9 cellular contexts compared by ENCODE assay signal in genomic region chr11:128210148-128210940, GRCh38.
A peak's percentile ranks its signal among the peaks of the same experiment; 100 is the strongest.
DNase-seq lines count a peak whose midpoint lies in the region; ATAC-seq and TF ChIP-seq lines count a peak whose summit lies in the region.
"Had no signal": no experiment of that assay in that cellular context is flagged by ENCODE, and none has a peak within 500 bp of the region (broad histone marks: within the 10 kb centered on the region; RNA-seq: fewer than 3 reads in every experiment).

No MANE protein-coding gene starts in this region.

- peak; percentile 70 for ATAC-seq in activated CD8-positive, alpha-beta T cell treated with anti-CD3 and anti-CD28 coated beads for 36 hours
- ATAC-seq in activated CD8-positive, alpha-beta T cell treated with anti-CD3 and anti-CD28 coated beads, Interleukin-2, amount 10 ng/mL, durations not matched to agents 7 days and 5 days, result no peak
- ATAC-seq in upper lobe of right lung (peak; percentile 78), GM18867 (IDR thresholded peaks at IDR 0.05; ENCODE audit: unreplicated experiment) (no peak)

- H3K27ac Mint-ChIP-seq in activated CD8-positive, alpha-beta T cell treated with anti-CD3 and anti-CD28 coated beads for 36 hours, result no peak overlapping the region
- no peak overlapping the region for H3K27ac Mint-ChIP-seq in activated CD8-positive, alpha-beta T cell treated with anti-CD3 and anti-CD28 coated beads, Interleukin-2, amount 10 ng/mL, durations not matched to agents 7 days and 5 days
- H3K27ac Mint-ChIP-seq in glutamatergic neuron (ENCODE audit: unreplicated experiment), result no peak overlapping the region
- H3K27ac Mint-ChIP-seq: immature natural killer cell had no signal

- H3K9me3 ChIP-seq in adrenal gland (replicated peaks in 1 of 3) (no peaks in the 10 kb centered on the region), upper lobe of right lung (no peaks in the 10 kb centered on the region)

- POLR2A ChIA-PET in activated CD8-positive, alpha-beta T cell treated with anti-CD3 and anti-CD28 coated beads for 36 hours (lab: Charles Lee), result no interaction called here
- POLR2A ChIA-PET in activated CD8-positive, alpha-beta T cell treated with anti-CD3 and anti-CD28 coated beads, Interleukin-2, amount 10 ng/mL, durations not matched to agents 7 days and 5 days (lab: Charles Lee), result no interaction called here

- peak; percentile 13 for DNase-seq in activated CD8-positive, alpha-beta T cell treated with anti-CD3 and anti-CD28 coated beads for 36 hours
- no peak for DNase-seq in activated CD8-positive, alpha-beta T cell treated with anti-CD3 and anti-CD28 coated beads, Interleukin-2, amount 10 ng/mL, durations not matched to agents 7 days and 5 days
- peak in 5 of 7 donors; percentile 7 to 72 (median 58) for DNase-seq in adrenal gland
- DNase-seq in iris pigment epithelial cell (ENCODE audit: low read depth), result peak; percentile 98
- no peak for DNase-seq in upper lobe of right lung
- DNase-seq in coronary artery (ENCODE audit: low spot score), result no peak
- no peak for DNase-seq in glutamatergic neuron
- DNase-seq: immature natural killer cell had no signal

- CTCF ChIA-PET in activated CD8-positive, alpha-beta T cell treated with anti-CD3 and anti-CD28 coated beads for 36 hours (lab: Charles Lee), result interaction anchor here (1.4 kb wide), 1 partner anchor 53 kb away, joined by 5 read pairs; no protein-coding TSS in a partner anchor
- CTCF ChIA-PET in activated CD8-positive, alpha-beta T cell treated with anti-CD3 and anti-CD28 coated beads, Interleukin-2, amount 10 ng/mL, durations not matched to agents 7 days and 5 days (lab: Charles Lee), result no interaction called here

- H3K9me3 Mint-ChIP-seq in activated CD8-positive, alpha-beta T cell treated with anti-CD3 and anti-CD28 coated beads for 36 hours, result peaks cover 13% of the 10 kb centered on the region
- peaks cover 20% of the 10 kb centered on the region for H3K9me3 Mint-ChIP-seq in activated CD8-positive, alpha-beta T cell treated with anti-CD3 and anti-CD28 coated beads, Interleukin-2, amount 10 ng/mL, durations not matched to agents 7 days and 5 days (ENCODE audit: insufficient read depth)
- H3K9me3 Mint-ChIP-seq in glutamatergic neuron (ENCODE audit: unreplicated experiment), result no peaks in the 10 kb centered on the region
- H3K9me3 Mint-ChIP-seq: immature natural killer cell had no signal

- no peak for TF ChIP-seq POLR2A in adrenal gland (IDR thresholded peaks at IDR 0.05)

- 36 to 51% (median 42%) methylated on average over 3 of the region's 3 CpGs for WGBS in adrenal gland, 4 donors

- H3K27me3 Mint-ChIP-seq in activated CD8-positive, alpha-beta T cell treated with anti-CD3 and anti-CD28 coated beads for 36 hours, result no peaks in the 10 kb centered on the region
- H3K27me3 Mint-ChIP-seq in activated CD8-positive, alpha-beta T cell treated with anti-CD3 and anti-CD28 coated beads, Interleukin-2, amount 10 ng/mL, durations not matched to agents 7 days and 5 days (ENCODE audit: low read depth), result peaks cover 2% of the 10 kb centered on the region
- peaks cover 2% of the 10 kb centered on the region for H3K27me3 Mint-ChIP-seq in glutamatergic neuron (ENCODE audit: unreplicated experiment)

- H3K4me3 Mint-ChIP-seq in activated CD8-positive, alpha-beta T cell treated with anti-CD3 and anti-CD28 coated beads for 36 hours, result no peak overlapping the region
- H3K4me3 Mint-ChIP-seq in activated CD8-positive, alpha-beta T cell treated with anti-CD3 and anti-CD28 coated beads, Interleukin-2, amount 10 ng/mL, durations not matched to agents 7 days and 5 days, result no peak overlapping the region
- no peak overlapping the region for H3K4me3 Mint-ChIP-seq in glutamatergic neuron (ENCODE audit: unreplicated experiment)
- H3K4me3 Mint-ChIP-seq: immature natural killer cell had no signal

- peaks cover 1% of the 10 kb centered on the region for H3K36me3 Mint-ChIP-seq in activated CD8-positive, alpha-beta T cell treated with anti-CD3 and anti-CD28 coated beads for 36 hours (ENCODE audit: low read depth)
- no peaks in the 10 kb centered on the region for H3K36me3 Mint-ChIP-seq in activated CD8-positive, alpha-beta T cell treated with anti-CD3 and anti-CD28 coated beads, Interleukin-2, amount 10 ng/mL, durations not matched to agents 7 days and 5 days (ENCODE audit: low read depth)
- no peaks in the 10 kb centered on the region for H3K36me3 Mint-ChIP-seq in glutamatergic neuron (ENCODE audit: unreplicated experiment)

- intact Hi-C loops in activated CD8-positive, alpha-beta T cell treated with anti-CD3 and anti-CD28 coated beads for 36 hours (cut with micrococcal nuclease), result no loop called here
- intact Hi-C loops in adrenal gland (cut with DNase I), result no loop called here
- intact Hi-C loops in upper lobe of right lung (cut with DNase I), result no loop called here

- H3K4me3 ChIP-seq in adrenal gland (no peak overlapping the region), upper lobe of right lung (no peak overlapping the region), coronary artery (no peak overlapping the region)

- H3K4me1 ChIP-seq in adrenal gland (replicated peaks in 1 of 2) (no peaks in the 10 kb centered on the region), upper lobe of right lung (peaks cover 14% of the 10 kb centered on the region)

- peaks cover 21% of the 10 kb centered on the region for H3K4me1 Mint-ChIP-seq in activated CD8-positive, alpha-beta T cell treated with anti-CD3 and anti-CD28 coated beads for 36 hours (ENCODE audit: low read depth)
- peaks cover 10% of the 10 kb centered on the region for H3K4me1 Mint-ChIP-seq in activated CD8-positive, alpha-beta T cell treated with anti-CD3 and anti-CD28 coated beads, Interleukin-2, amount 10 ng/mL, durations not matched to agents 7 days and 5 days (ENCODE audit: low read depth)
- no peaks in the 10 kb centered on the region for H3K4me1 Mint-ChIP-seq in glutamatergic neuron (ENCODE audit: low read depth, unreplicated experiment)
- H3K4me1 Mint-ChIP-seq: immature natural killer cell had no signal

- H3K27me3 ChIP-seq in adrenal gland (no peaks in the 10 kb centered on the region), upper lobe of right lung (no peaks in the 10 kb centered on the region)

- no peaks in the 10 kb centered on the region for H3K36me3 ChIP-seq in adrenal gland (replicated peaks in 1 of 2)
- H3K36me3 ChIP-seq in upper lobe of right lung, result no peaks in the 10 kb centered on the region

- TF ChIP-seq CTCF in activated CD8-positive, alpha-beta T cell treated with anti-CD3 and anti-CD28 coated beads for 36 hours (IDR thresholded peaks at IDR 0.05), result no peak
- no peak for TF ChIP-seq CTCF in adrenal gland (IDR thresholded peaks at IDR 0.05)
- TF ChIP-seq CTCF in upper lobe of right lung (IDR thresholded peaks at IDR 0.05), result no peak
- TF ChIP-seq CTCF in coronary artery (IDR thresholded peaks at IDR 0.05), result no peak
- no peak for TF ChIP-seq CTCF in glutamatergic neuron (IDR thresholded peaks at IDR 0.05; ENCODE audit: partially characterized antibody, unreplicated experiment)

- H3K27ac ChIP-seq in adrenal gland (peak overlapping the region in 1 of 5 donors; percentile 41), upper lobe of right lung (no peak overlapping the region), coronary artery (peak overlapping the region in 1 of 2 donors; percentile 33)

Comparison
In these comparisons a context has a peak if more than half of its experiments do, and no peak if none do; other contexts are left out.
1. ATAC-seq: peak in activated CD8-positive, alpha-beta T cell treated with anti-CD3 and anti-CD28 coated beads for 36 hours (single experiment) and upper lobe of right lung (single experiment); none in activated CD8-positive, alpha-beta T cell treated with anti-CD3 and anti-CD28 coated beads, Interleukin-2, amount 10 ng/mL, durations not matched to agents 7 days and 5 days (single experiment) and GM18867 (single experiment).
2. DNase-seq: peak in activated CD8-positive, alpha-beta T cell treated with anti-CD3 and anti-CD28 coated beads for 36 hours (single experiment), adrenal gland (5 of 7) and iris pigment epithelial cell (single experiment); none in activated CD8-positive, alpha-beta T cell treated with anti-CD3 and anti-CD28 coated beads, Interleukin-2, amount 10 ng/mL, durations not matched to agents 7 days and 5 days (single experiment), upper lobe of right lung (single experiment), coronary artery (single experiment) and glutamatergic neuron (single experiment).